ENCODE assay signal across 16 cellular contexts in genomic region chr3:136932978-136933812, GRCh38. TPM values are rescaled to one million over a fixed set of nuclear protein-coding genes. Genes with fewer than 3 reads are reported as not detected.
DNase-seq lines count a peak whose midpoint lies in the region; ATAC-seq and TF ChIP-seq lines count a peak whose summit lies in the region.
"Had no signal": no experiment of that assay in that cellular context is flagged by ENCODE, and none has a peak within 500 bp of the region (broad histone marks: within the 10 kb centered on the region; RNA-seq: fewer than 3 reads in every experiment).

No MANE protein-coding gene starts in this region.

- H3K9me3 ChIP-seq in esophagus (ENCODE audit: control insufficient read depth in 2 of 2, insufficient read depth in 1 of 2, low read depth in 1 of 2, low read length in 1 of 2) (no peaks in the 10 kb centered on the region), suprapubic skin (no peaks in the 10 kb centered on the region)
- H3K9me3 ChIP-seq: stomach had no signal

- H3K27ac ChIP-seq in esophagus (ENCODE audit: low read depth in 2 of 2, low read length in 1 of 2): peak overlapping the region; percentile 49 to 51
- peak overlapping the region; percentile 68 for H3K27ac ChIP-seq in suprapubic skin

- H3K27ac Mint-ChIP-seq in activated naive CD4-positive, alpha-beta T cell treated with anti-CD3 and anti-CD28 coated beads for 36 hours: peak overlapping the region; percentile 48
- H3K27ac Mint-ChIP-seq in IgD-negative memory B cell: peak overlapping the region; percentile 9 to 87 (median 85)

- TF ChIP-seq POLR2A in suprapubic skin (IDR thresholded peaks at IDR 0.05): no peak

- H3K36me3 Mint-ChIP-seq in activated naive CD4-positive, alpha-beta T cell treated with anti-CD3 and anti-CD28 coated beads for 36 hours (ENCODE audit: low read depth): peaks cover 48% of the 10 kb centered on the region
- H3K36me3 Mint-ChIP-seq in IgD-negative memory B cell: peaks cover 13% of the 10 kb centered on the region

- TF ChIP-seq EP300 in suprapubic skin (IDR thresholded peaks at IDR 0.05): no peak

- H3K27me3 Mint-ChIP-seq in activated naive CD4-positive, alpha-beta T cell treated with anti-CD3 and anti-CD28 coated beads for 36 hours (ENCODE audit: low read depth): no peaks in the 10 kb centered on the region
- H3K27me3 Mint-ChIP-seq in IgD-negative memory B cell: no peaks in the 10 kb centered on the region

- H3K27me3 ChIP-seq in esophagus (ENCODE audit: control insufficient read depth in 1 of 2, insufficient read depth in 2 of 2, low read length in 2 of 2): no peaks in the 10 kb centered on the region
- no peaks in the 10 kb centered on the region for H3K27me3 ChIP-seq in suprapubic skin
- H3K27me3 ChIP-seq: stomach had no signal

- H3K4me1 Mint-ChIP-seq in activated naive CD4-positive, alpha-beta T cell treated with anti-CD3 and anti-CD28 coated beads for 36 hours (ENCODE audit: low read depth): peaks cover 48% of the 10 kb centered on the region
- H3K4me1 Mint-ChIP-seq in IgD-negative memory B cell: peaks cover 29 to 51% (median 38%) of the 10 kb centered on the region in 3 donors

- DNase-seq in activated naive CD4-positive, alpha-beta T cell treated with anti-CD3 and anti-CD28 coated beads for 36 hours: no peak
- no peak for DNase-seq in activated naive CD4-positive, alpha-beta T cell treated with Interleukin-2 at 50 U/mL for 16 hours
- no peak for DNase-seq in suprapubic skin (ENCODE audit: low spot score in 2 of 2)
- DNase-seq in stimulated activated CD4-positive, alpha-beta T cell treated with anti-CD3 and anti-CD28 coated beads, Interleukin-15, amount 100 ng/mL, for 24 hours: no peak
- DNase-seq in OCI-M1 (lab: John Stamatoyannopoulos, UW): no peak
- DNase-seq: activated CD8-positive, alpha-beta memory T cell treated with anti-CD3 and anti-CD28 coated beads, Interleukin-2, amount 50 U/mL, for 4 hours; GDM1; GOT3; islet precursor cell; KG1; NCI-H2081; nucleus accumbens; stomach had no signal

- no peaks in the 10 kb centered on the region for H3K36me3 ChIP-seq in esophagus (ENCODE audit: control insufficient read depth in 2 of 2, insufficient read depth in 2 of 2, low read length in 1 of 2)
- H3K36me3 ChIP-seq in suprapubic skin: peaks cover 20% of the 10 kb centered on the region

- H3K4me1 ChIP-seq in esophagus (ENCODE audit: control insufficient read depth in 2 of 2, insufficient read depth in 2 of 2, low read length in 1 of 2): no peaks in the 10 kb centered on the region
- H3K4me1 ChIP-seq in suprapubic skin: peaks cover 55% of the 10 kb centered on the region

- H3K9me3 Mint-ChIP-seq in activated naive CD4-positive, alpha-beta T cell treated with anti-CD3 and anti-CD28 coated beads for 36 hours: peaks cover 3% of the 10 kb centered on the region
- peaks cover 0 to 4% (median 0%) of the 10 kb centered on the region in 3 donors for H3K9me3 Mint-ChIP-seq in IgD-negative memory B cell

- intact Hi-C loops in activated naive CD4-positive, alpha-beta T cell treated with anti-CD3 and anti-CD28 coated beads for 36 hours (cut with micrococcal nuclease): loop anchor here (2.0 to 5.0 kb wide), 4 partner anchors 14 to 736 kb away; partner anchors contain the start of genes MSL2 and NCK1

- 64 to 71% methylated on average over 2 of the region's 2 CpGs for WGBS in esophagus, 2 donors
- WGBS in suprapubic skin: 73% methylated on average over 2 of the region's 2 CpGs

- no peak overlapping the region for H3K4me3 Mint-ChIP-seq in activated naive CD4-positive, alpha-beta T cell treated with anti-CD3 and anti-CD28 coated beads for 36 hours
- H3K4me3 Mint-ChIP-seq in IgD-negative memory B cell: peak overlapping the region in 1 of 4 donors; percentile 14

- no peak for TF ChIP-seq CTCF in suprapubic skin (IDR thresholded peaks at IDR 0.05)

- no peak for ATAC-seq in HG03095 (IDR thresholded peaks at IDR 0.05; ENCODE audit: unreplicated experiment)

- peak overlapping the region in 1 of 2 donors; percentile 15 for H3K4me3 ChIP-seq in esophagus (ENCODE audit: low read depth in 1 of 2, low read length in 2 of 2)
- peak overlapping the region; percentile 42 for H3K4me3 ChIP-seq in suprapubic skin

- CTCF ChIA-PET in activated naive CD4-positive, alpha-beta T cell treated with anti-CD3 and anti-CD28 coated beads for 36 hours (lab: Charles Lee): interaction anchor here (1.0 kb wide), 1 partner anchor 81 kb away, joined by 3 read pairs; no protein-coding TSS in a partner anchor

RNA-seq across cellular contexts. Expression of gene IL20RB, which starts 24.6 kb away (rescaled TPM):
- total RNA-seq in activated naive CD4-positive, alpha-beta T cell treated with anti-CD3 and anti-CD28 coated beads for 36 hours: under 1 TPM; 0.48 to 0.59 TPM
- not detected for polyA plus RNA-seq in IgD-negative memory B cell
- 10 to 100 TPM; 83.2 to 85.1 TPM for polyA plus RNA-seq in esophagus
- 100 to 1,000 TPM; 218 to 274 (median 257) TPM for total RNA-seq in suprapubic skin

Comparison
In these comparisons a context has a peak if more than half of its experiments do, and no peak if none do; other contexts are left out.
1. RNA of gene IL20RB, which starts 24.6 kb away (total RNA-seq): 218 to 274 TPM in suprapubic skin; 0.48 to 0.59 TPM in activated naive CD4-positive, alpha-beta T cell treated with anti-CD3 and anti-CD28 coated beads for 36 hours; every median in the first group is over 100 times any median in the second.